29 cellular contexts compared by ENCODE assay signal in genomic region chr21:29701676-29702075, GRCh38.
"Had no signal": no experiment of that assay in that cellular context is flagged by ENCODE, and none has a peak within 500 bp of the region (broad histone marks: within the 10 kb centered on the region; RNA-seq: fewer than 3 reads in every experiment).

No MANE protein-coding gene starts in this region.

- ATAC-seq: activated CD8-positive, alpha-beta memory T cell treated with anti-CD3 and anti-CD28 coated beads, Interleukin-2, amount 10 ng/mL, durations not matched to agents 7 days and 5 days; activated CD8-positive, alpha-beta T cell treated with anti-CD3 and anti-CD28 coated beads, Interleukin-2, amount 10 ng/mL, durations not matched to agents 7 days and 5 days; activated naive CD8-positive, alpha-beta T cell treated with anti-CD3 and anti-CD28 coated beads, Interleukin-2, amount 50 U/mL, for 24 hours had no signal

- H3K36me3 ChIP-seq: ascending aorta, cardiac muscle cell had no signal

- H3K4me3 ChIP-seq: ascending aorta, cardiac muscle cell had no signal

- H3K27ac ChIP-seq: ascending aorta, cardiac muscle cell, VCaP had no signal

- H3K4me1 ChIP-seq: ascending aorta had no signal

- DNase-seq: activated B cell treated with CpG ODN at 0.5 μM for 24 hours; activated CD4-positive, alpha-beta memory T cell treated with anti-CD3 and anti-CD28 coated beads, Interleukin-2, amount 10 ng/mL, durations not matched to agents 7 days and 5 days; activated CD4-positive, alpha-beta T cell treated with anti-CD3 and anti-CD28 coated beads for 4 hours; activated CD4-positive, alpha-beta T cell treated with anti-CD3 and anti-CD28 coated beads, Interleukin-2, amount 10 ng/mL, durations not matched to agents 24 days and 14 days; activated CD4-positive, alpha-beta T cell treated with anti-CD3 and anti-CD28 coated beads, Interleukin-2, amount 50 U/mL, for 48 hours; activated CD4-positive, CD25-positive, alpha-beta regulatory T cell treated with anti-CD3 and anti-CD28 coated beads, Interleukin-2, amount 50 U/mL, for 72 hours; activated CD8-positive, alpha-beta memory T cell treated with anti-CD3 and anti-CD28 coated beads for 24 hours; activated CD8-positive, alpha-beta memory T cell treated with anti-CD3 and anti-CD28 coated beads, Interleukin-2, amount 10 ng/mL, durations not matched to agents 7 days and 5 days; activated CD8-positive, alpha-beta memory T cell treated with anti-CD3 and anti-CD28 coated beads, Interleukin-2, amount 50 U/mL, for 48 hours; activated CD8-positive, alpha-beta T cell treated with anti-CD3 and anti-CD28 coated beads, Interleukin-2, amount 10 ng/mL, durations not matched to agents 7 days and 5 days; activated effector memory CD4-positive, alpha-beta T cell treated with Interleukin-2 at 50 U/mL for 16 hours; activated gamma-delta T cell; activated naive CD4-positive, alpha-beta T cell treated with anti-CD3 and anti-CD28 coated beads, Interleukin-2, amount 10 ng/mL, durations not matched to agents 7 days and 5 days; activated naive CD4-positive, alpha-beta T cell treated with Interleukin-2 at 50 U/mL for 16 hours; activated naive CD8-positive, alpha-beta T cell treated with anti-CD3 and anti-CD28 coated beads, Interleukin-2, amount 10 ng/mL, durations not matched to agents 7 days and 5 days; activated naive CD8-positive, alpha-beta T cell treated with anti-CD3 and anti-CD28 coated beads, Interleukin-2, amount 50 U/mL, for 24 hours; activated T-cell treated with anti-CD3 and anti-CD28 coated beads, Interleukin-2, amount 50 U/mL, for 24 hours; activated T-cell treated with anti-CD3 and anti-CD28 coated beads, Interleukin-2, amount 50 U/mL, for 48 hours; amygdala; anterior cingulate cortex; caudate nucleus; cerebellar nuclear complex; T-helper 2 cell; T-helper 9 cell had no signal

- H3K27me3 ChIP-seq: ascending aorta, cardiac muscle cell had no signal

- FAIRE-seq: bronchial epithelial cell, TTC549 had no signal
